In the genomic region with DNA sequence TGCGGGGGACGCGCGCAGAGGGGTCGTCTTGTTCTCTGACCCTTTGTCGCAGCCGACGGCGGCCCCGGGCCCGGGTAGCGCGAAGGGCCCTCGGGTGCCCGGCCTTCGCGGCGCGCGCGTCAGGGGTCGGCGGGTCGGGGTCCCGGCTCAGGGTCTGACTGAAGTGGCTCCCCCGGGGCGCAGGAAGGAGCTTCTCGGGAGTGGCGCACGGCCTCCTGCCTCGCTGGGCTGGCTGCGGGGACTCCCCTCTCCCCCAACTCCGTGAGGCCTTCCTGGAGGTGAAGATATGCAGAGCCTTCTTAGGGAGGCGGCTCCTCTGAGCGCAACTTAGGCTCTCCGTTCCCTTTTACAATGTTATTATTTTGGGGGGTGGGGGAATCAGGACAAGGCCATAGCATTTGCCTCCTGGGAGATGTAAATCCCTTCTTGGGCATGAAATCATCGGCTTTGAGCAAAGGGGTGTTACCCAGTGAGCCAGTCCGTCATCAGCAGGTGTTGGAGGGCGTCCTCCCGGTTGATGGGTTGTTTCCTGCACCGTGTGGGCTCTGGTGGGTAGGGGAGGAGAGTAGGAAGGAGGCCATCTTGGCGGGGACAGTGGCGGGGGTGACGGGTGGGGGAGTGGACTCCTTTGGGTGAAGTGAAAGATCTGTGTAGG, we compare ENCODE assay signal across 8 cellular contexts. TPM values are rescaled to one million over a fixed set of nuclear protein-coding genes. Genes with fewer than 3 reads are reported as not detected.
A peak's percentile ranks its signal among the peaks of the same experiment; 100 is the strongest.
DNase-seq lines count a peak whose midpoint lies in the region; ATAC-seq, FAIRE-seq and TF ChIP-seq lines count a peak whose summit lies in the region.

No MANE protein-coding gene starts in this region.

- TF ChIP-seq RAD21 in H1 (IDR thresholded peaks at IDR 0.05 in 1 of 2, conservative IDR thresholded peaks at IDR 0.05 in 1 of 2; ENCODE audit: low read depth in 2 of 2, low read length in 2 of 2) = no peak

- H3K27ac Mint-ChIP-seq in mesothelial cell of epicardium = peak overlapping the region; percentile 92

- peak overlapping the region; percentile 75 for H3K18ac ChIP-seq in H1 (ENCODE audit: extremely low read depth, low read length)

- no peaks in the 10 kb centered on the region for H4K20me1 ChIP-seq in H1 (replicated peaks in 1 of 2; ENCODE audit: control insufficient read depth in 1 of 2, insufficient read depth in 2 of 2, low read length in 2 of 2)

- no peak for TF ChIP-seq EP300 in H1 (IDR thresholded peaks at IDR 0.05; ENCODE audit: borderline replicate concordance in 1 of 2, low read depth in 2 of 2, low read length in 2 of 2)

- WGBS in H1 (ENCODE audit: extremely low coverage in 1 of 2, insufficient coverage in 1 of 2, insufficient read length in 1 of 2, insufficient replicate concordance in 2 of 2, low coverage in 1 of 2, low lambda C conversion rate in 2 of 2, missing lambda C conversion rate in 1 of 2), 2 experiments = 4% methylated on average over 44 of the region's 44 CpGs; no CpG with 5 or more reads in 1 of the 2 experiments

- H3K4me1 ChIP-seq in H1 (replicated peaks in 1 of 4; ENCODE audit: control insufficient read depth in 3 of 4, insufficient read depth in 4 of 4, low read length in 3 of 4) = peaks cover 0 to 7% (median 2%) of the 10 kb centered on the region in 4 experiments; a peak in 2 of 7 replicates

- H2BK5ac ChIP-seq in H1 (ENCODE audit: low read depth, low read length) = peak overlapping the region; percentile 82

- POLR2A ChIA-PET in H1 (lab: Charles Lee; ENCODE audit: partially characterized antibody) = interaction anchor here (1.3 to 2.7 kb wide), 5 partner anchors 42 to 78 kb away, joined by 3 to 10 read pairs (median 5); no protein-coding TSS in a partner anchor

- no peak overlapping the region for H4K91ac ChIP-seq in H1 (replicated peaks; ENCODE audit: insufficient read length, low read length)

- no peak overlapping the region for H3K4ac ChIP-seq in H1 (replicated peaks; ENCODE audit: insufficient read length, low read depth, low read length)

- H2BK120ac ChIP-seq in H1 (replicated peaks; ENCODE audit: low read depth, low read length) = no peak overlapping the region

- H3K4me2 ChIP-seq in H1 (ENCODE audit: insufficient read depth in 1 of 2, low read depth in 2 of 2, low read length in 2 of 2) = peak overlapping the region; percentile 81 to 98

- H3K56ac ChIP-seq in H1 (replicated peaks; ENCODE audit: insufficient read length, low read depth, low read length) = no peak overlapping the region

- TF ChIP-seq POLR2A in H1 (IDR thresholded peaks at IDR 0.05; ENCODE audit: control extremely low read depth in 1 of 2, low read depth in 2 of 2, low read length in 2 of 2) = peak in 1 of 2 experiments; percentile 32; a peak in 1 of 3 replicates

- no peaks in the 10 kb centered on the region for H3K9me3 Mint-ChIP-seq in mesothelial cell of epicardium

- no peak overlapping the region for H3K23ac ChIP-seq in H1 (ENCODE audit: insufficient read length)

- H3K9ac ChIP-seq in H1 (replicated peaks in 1 of 4; ENCODE audit: extremely low read depth in 1 of 4, low read depth in 3 of 4, low read length in 3 of 4) = peak overlapping the region; percentile 68 to 94 (median 81)

- no peaks in the 10 kb centered on the region for H3K36me3 ChIP-seq in H1 (ENCODE audit: control insufficient read depth in 2 of 4, insufficient read depth in 4 of 4, low read length in 3 of 4)

- H3K4me1 Mint-ChIP-seq in mesothelial cell of epicardium = peaks cover 38% of the 10 kb centered on the region

- no peak overlapping the region for H2AK5ac ChIP-seq in H1 (ENCODE audit: low read depth, low read length)

- H3K4me3 ChIP-seq in H1 (ENCODE audit: extremely low read depth in 1 of 4, insufficient read depth in 2 of 4, low read depth in 3 of 4, low read length in 4 of 4) = peak overlapping the region; percentile 74 to 86 (median 83)

- H3K27me3 Mint-ChIP-seq in mesothelial cell of epicardium (ENCODE audit: low read depth) = no peaks in the 10 kb centered on the region

- H2BK15ac ChIP-seq in H1 (ENCODE audit: low read length) = no peak overlapping the region; the same call in 1 of the 2 replicates

- CTCF ChIA-PET in H1 (lab: Charles Lee; ENCODE audit: partially characterized antibody) = interaction anchor here (1.1 to 12.3 kb wide), 17 partner anchors 8 to 190 kb away, joined by 3 to 122 read pairs (median 9); a partner anchor contains a TSS

- TF ChIP-seq CTCF in H1 (IDR thresholded peaks at IDR 0.05; ENCODE audit: control extremely low read depth in 1 of 3, insufficient read depth in 1 of 3, low read depth in 1 of 3, low read length in 3 of 3) = no peak
- no peak for TF ChIP-seq CTCF in mesothelial cell of epicardium (IDR thresholded peaks at IDR 0.05; ENCODE audit: unreplicated experiment)

- H3K27ac ChIP-seq in H1 (ENCODE audit: low read depth, low read length) = peak overlapping the region; percentile 58; the same call in 1 of the 2 replicates

- peak overlapping the region; percentile 29; the same call in 1 of the 2 replicates for H2BK12ac ChIP-seq in H1 (ENCODE audit: low read depth, low read length)

- no peaks in the 10 kb centered on the region for H3K9me3 ChIP-seq in H1 (ENCODE audit: insufficient read depth in 2 of 2, low read depth in 1 of 2, low read length in 1 of 2)

- no peak overlapping the region for H4K5ac ChIP-seq in H1 (ENCODE audit: insufficient read length, low read depth, low read length)

- no peaks in the 10 kb centered on the region for H3K27me3 ChIP-seq in H1 (replicated peaks in 1 of 4; ENCODE audit: control insufficient read depth in 3 of 4, extremely low read depth in 1 of 4, insufficient read depth in 3 of 4, low read length in 3 of 4)

- H3K79me2 ChIP-seq in H1 (ENCODE audit: control insufficient read depth in 1 of 2, insufficient read depth in 2 of 2, low read length in 2 of 2) = peaks cover 6 to 44% of the 10 kb centered on the region in 2 experiments; a peak in 3 of 4 replicates

- peak overlapping the region; percentile 87; the same call in 1 of the 2 replicates for H2AFZ ChIP-seq in H1 (ENCODE audit: low read length)

- H4K8ac ChIP-seq in H1 (ENCODE audit: extremely low read depth, insufficient read depth, low read length) = peak overlapping the region; percentile 39; the same call in 1 of the 2 replicates

- FAIRE-seq in H1 (lab: Jason Lieb, UNC) = no peak

- no peaks in the 10 kb centered on the region for H3K36me3 Mint-ChIP-seq in mesothelial cell of epicardium

- DNase-seq in AG08396 (ENCODE audit: low spot score) = peak; percentile 19
- peak; percentile 86 for DNase-seq in NCI-H748 (lab: John Stamatoyannopoulos, UW; ENCODE audit: unreplicated experiment)
- peak; percentile 30 to 63 (median 40) for DNase-seq in activated CD8-positive, alpha-beta memory T cell treated with anti-CD3 and anti-CD28 coated beads for 48 hours (ENCODE audit: low read depth in 2 of 3, low spot score in 2 of 3)
- DNase-seq in H1 (ENCODE audit: low read depth in 1 of 2, low spot score in 2 of 2) = peak in 1 of 2 experiments; percentile 57
- peak; percentile 25 to 45 for DNase-seq in mesothelial cell of epicardium (ENCODE audit: low spot score in 2 of 2, unreplicated experiment in 2 of 2)
- DNase-seq in stimulated activated CD8-positive, alpha-beta memory T cell treated with anti-CD3 and anti-CD28 coated beads, Interleukin-4, amount 100 ng/mL, for 24 hours (ENCODE audit: low read depth) = peak; percentile 40

- H3K79me1 ChIP-seq in H1 (ENCODE audit: low read depth, low read length) = peaks cover 5% of the 10 kb centered on the region; the same call in 1 of the 2 replicates

- H3K14ac ChIP-seq in H1 (ENCODE audit: insufficient read length) = no peak overlapping the region

- H2BK20ac ChIP-seq in H1 (ENCODE audit: low read length) = no peak overlapping the region

- H3K4me3 Mint-ChIP-seq in mesothelial cell of epicardium = peak overlapping the region; percentile 81

- H3K23me2 ChIP-seq in H1 (ENCODE audit: low read depth, low read length) = peaks cover 8% of the 10 kb centered on the region

- peak; percentile 22 for ATAC-seq in GM19023 (IDR thresholded peaks at IDR 0.05; ENCODE audit: unreplicated experiment)
- ATAC-seq in HG03175 (IDR thresholded peaks at IDR 0.05; ENCODE audit: unreplicated experiment) = peak; percentile 32

TF ChIP-seq in H1, 55 proteins besides CTCF, POLR2A, EP300 and RAD21 (continues in another document):
- TF ChIP-seq TEAD4 (IDR thresholded peaks at IDR 0.05; ENCODE audit: low read depth, low read length) = no peak
- TF ChIP-seq KDM5A (IDR thresholded peaks at IDR 0.05; ENCODE audit: low read length) = 0 out of 2 replicates have a peak, but pooled peaks have one; percentile 15

RNA-seq across cellular contexts. Expression of a gene that starts 0.5 kb away (rescaled TPM):
- 56.2 and 57.0 TPM in 2 replicates for total RNA-seq in H1 (2021; fragmentation: NEBNext Ultra II Directional; extraction: Animal tissue kit (Norgen Biotek cat#: 25700))
- 38.0 and 54.0 TPM in 2 replicates for polyA plus RNA-seq in H1 (2011; rRNA removed)
- polyA plus RNA-seq in H1 (2011; cell fraction: cytosol; rRNA removed) = 36.7 TPM
- 22.3 TPM for polyA plus RNA-seq in H1 (2011; cell fraction: nucleus; rRNA removed)
- polyA plus RNA-seq in H1 (2012, experiment 1 of 2) = 18.8 to 29.1 TPM (median 24.2 TPM) in 4 replicates
- 22.1 TPM for polyA plus RNA-seq in H1 (2012, experiment 2 of 2)
- polyA plus RNA-seq in H1 (2013, experiment 1 of 2) = 30.3 TPM
- polyA plus RNA-seq in H1 (2013, experiment 2 of 2) = 38.2 TPM
- polyA minus RNA-seq in H1 (2011; rRNA and poly(A)+ RNA removed) = 98.2 and 160 TPM in 2 replicates
- polyA minus RNA-seq in H1 (2011; cell fraction: cytosol; rRNA and poly(A)+ RNA removed) = 25.1 TPM
- 31.9 TPM for polyA minus RNA-seq in H1 (2011; cell fraction: nucleus; rRNA and poly(A)+ RNA removed)
- total RNA-seq in mesothelial cell of epicardium = 41.6 to 44.9 TPM (median 42.2 TPM) in 3 replicates

RNA-seq across cellular contexts. Expression of a gene that starts 7.6 kb away (rescaled TPM):
- 286 and 290 TPM in 2 replicates for total RNA-seq in H1 (2021; fragmentation: NEBNext Ultra II Directional; extraction: Animal tissue kit (Norgen Biotek cat#: 25700))
- polyA plus RNA-seq in H1 (2011; rRNA removed) = 737 and 756 TPM in 2 replicates
- polyA plus RNA-seq in H1 (2011; cell fraction: cytosol; rRNA removed) = 693 TPM
- polyA plus RNA-seq in H1 (2011; cell fraction: nucleus; rRNA removed) = 226 TPM
- polyA plus RNA-seq in H1 (2012, experiment 1 of 2) = 284 to 364 TPM (median 320 TPM) in 4 replicates
- 92.9 TPM for polyA plus RNA-seq in H1 (2012, experiment 2 of 2)
- 184 TPM for polyA plus RNA-seq in H1 (2013, experiment 1 of 2)
- polyA plus RNA-seq in H1 (2013, experiment 2 of 2) = 177 TPM
- polyA minus RNA-seq in H1 (2011; rRNA and poly(A)+ RNA removed) = 235 and 271 TPM in 2 replicates
- 276 TPM for polyA minus RNA-seq in H1 (2011; cell fraction: cytosol; rRNA and poly(A)+ RNA removed)
- 139 TPM for polyA minus RNA-seq in H1 (2011; cell fraction: nucleus; rRNA and poly(A)+ RNA removed)
- 82.6 to 89.8 TPM (median 87.5 TPM) in 3 replicates for total RNA-seq in mesothelial cell of epicardium

RNA-seq across cellular contexts. Expression of a gene that starts 14.5 kb away (rescaled TPM):
- total RNA-seq in H1 (2021; fragmentation: NEBNext Ultra II Directional; extraction: Animal tissue kit (Norgen Biotek cat#: 25700)) = 81.5 and 82.2 TPM in 2 replicates
- polyA plus RNA-seq in H1 (2011; rRNA removed) = 107 and 133 TPM in 2 replicates
- 110 TPM for polyA plus RNA-seq in H1 (2011; cell fraction: cytosol; rRNA removed)
- polyA plus RNA-seq in H1 (2011; cell fraction: nucleus; rRNA removed) = 75.1 TPM
- polyA plus RNA-seq in H1 (2012, experiment 1 of 2) = 69.2 to 97.4 TPM (median 70.7 TPM) in 4 replicates
- polyA plus RNA-seq in H1 (2012, experiment 2 of 2) = 41.0 TPM
- 86.8 TPM for polyA plus RNA-seq in H1 (2013, experiment 1 of 2)
- 94.8 TPM for polyA plus RNA-seq in H1 (2013, experiment 2 of 2)
- 46.0 and 54.6 TPM in 2 replicates for polyA minus RNA-seq in H1 (2011; rRNA and poly(A)+ RNA removed)
- polyA minus RNA-seq in H1 (2011; cell fraction: cytosol; rRNA and poly(A)+ RNA removed) = 30.7 TPM
- polyA minus RNA-seq in H1 (2011; cell fraction: nucleus; rRNA and poly(A)+ RNA removed) = 28.1 TPM
- total RNA-seq in mesothelial cell of epicardium = 60.7 to 66.5 TPM (median 64.7 TPM) in 3 replicates
